ENCODE assay signal across 8 cellular contexts in genomic region chr4:101169044-101170014, GRCh38.
DNase-seq lines count a peak whose midpoint lies in the region; ATAC-seq, FAIRE-seq and TF ChIP-seq lines count a peak whose summit lies in the region.

No MANE protein-coding gene starts in this region.

- TF ChIP-seq CTCF in GM06990 (IDR thresholded peaks at IDR 0.05; ENCODE audit: insufficient read depth, low read length, poor library complexity, severe bottlenecking) (peak; percentile 75), LNCAP (IDR thresholded peaks at IDR 0.05) (peak; percentile 45; the same call in 1 of the 2 replicates), omental fat pad (IDR thresholded peaks at IDR 0.05) (no peak)

- no peaks in the 10 kb centered on the region for H3K27me3 ChIP-seq in GM06990 (replicated peaks; ENCODE audit: control insufficient read depth, insufficient read depth, low read length)

- no peaks in the 10 kb centered on the region for H3K36me3 ChIP-seq in GM06990 (ENCODE audit: control insufficient read depth, insufficient read depth, low read length)

- ATAC-seq in Right ventricle myocardium superior (ENCODE audit: poor library complexity) (peak; percentile 98), omental fat pad (ENCODE audit: low FRiP score) (no peak)

- H3K4me3 ChIP-seq in GM06990 (replicated peaks; ENCODE audit: low read depth, low read length): no peak overlapping the region

- intact Hi-C loops in Right ventricle myocardium superior (cut with DNase I): loop anchor here (5.0 to 10.0 kb wide), 2 partner anchors 475 to 563 kb away; no protein-coding TSS in a partner anchor

- DNase-seq in GM06990 (ENCODE audit: extremely low read depth, insufficient read length) (peak; percentile 7), H4 (ENCODE audit: low spot score) (peak; percentile 60), RCC 7860 (ENCODE audit: low spot score) (peak; percentile 51), Right ventricle myocardium superior (peak; percentile 42), renal cortical epithelial cell (ENCODE audit: low read depth) (peak; percentile 75), omental fat pad (ENCODE audit: low spot score) (no peak)
- peak; percentile 10 for DNase-seq in activated effector memory CD4-positive, alpha-beta T cell treated with Interleukin-2 at 50 U/mL for 16 hours

- no peak for FAIRE-seq in RCC 7860 (lab: Jason Lieb, UNC)

Comparison
In these comparisons a context has a peak if more than half of its experiments do, and no peak if none do; other contexts are left out.
1. CTCF ChIP-seq: peak in GM06990 (single experiment) and LNCAP (single experiment); none in omental fat pad (0 of 3).